8 cellular contexts compared by ENCODE assay signal in the genomic region with DNA sequence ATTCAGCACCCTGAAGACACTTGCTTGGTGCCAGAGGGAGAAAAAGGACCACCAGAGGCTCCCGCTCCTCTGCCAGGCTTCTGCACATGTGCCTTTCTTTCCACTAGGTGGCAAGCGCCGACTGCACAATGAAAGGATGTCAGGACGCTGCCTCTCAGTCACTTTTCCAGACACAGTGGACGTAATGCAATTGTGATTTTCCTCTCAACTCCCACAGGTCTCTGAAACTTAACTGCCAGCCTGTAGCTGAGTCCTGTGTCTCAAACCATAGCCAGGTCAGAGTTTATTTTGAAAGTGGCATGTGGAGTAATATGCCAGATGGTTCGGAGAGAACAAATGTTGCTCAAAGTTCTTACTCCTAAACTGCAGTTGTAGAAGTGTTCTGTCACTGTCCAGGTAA.
A peak's percentile ranks its signal among the peaks of the same experiment; 100 is the strongest.
DNase-seq lines count a peak whose midpoint lies in the region; ATAC-seq, FAIRE-seq and TF ChIP-seq lines count a peak whose summit lies in the region.

No MANE protein-coding gene starts in this region.

- ATAC-seq in HG03342 (IDR thresholded peaks at IDR 0.05; ENCODE audit: unreplicated experiment) = no peak
- ATAC-seq in HG02759 (IDR thresholded peaks at IDR 0.05; ENCODE audit: unreplicated experiment) = no peak

- peak; percentile 40 for DNase-seq in AG09319 (ENCODE audit: extremely low read depth, low read depth)
- peak; percentile 39 for DNase-seq in HK-2 (ENCODE audit: unreplicated experiment)
- DNase-seq in RCC 7860 (ENCODE audit: low spot score) = peak; percentile 35
- peak; percentile 75 for DNase-seq in epithelial cell of esophagus (ENCODE audit: low read depth)
- peak; percentile 68 for DNase-seq in midbrain (lab: John Stamatoyannopoulos, UW)
- DNase-seq in germinal center (ENCODE audit: low spot score) = no peak

- FAIRE-seq in RCC 7860 (lab: Jason Lieb, UNC) = no peak

- H3K4me3 ChIP-seq in epithelial cell of esophagus (ENCODE audit: low read length) = no peak overlapping the region

- TF ChIP-seq CTCF in AG09319 (IDR thresholded peaks at IDR 0.05; ENCODE audit: low read depth, low read length) (peak; percentile 95), epithelial cell of esophagus (IDR thresholded peaks at IDR 0.05; ENCODE audit: insufficient read depth, low read depth, low read length, missing control alignments) (peak; percentile 96)
